8 cellular contexts compared by ENCODE assay signal in genomic region chr15:78750974-78751601, GRCh38.
DNase-seq lines count a peak whose midpoint lies in the region; ATAC-seq and TF ChIP-seq lines count a peak whose summit lies in the region.
"Not testable (repeated sequence)": the region's sequence is repeated elsewhere in the genome, so short reads cannot be mapped to it uniquely, and the experiment has no call there.

No MANE protein-coding gene starts in this region.

- CTCF ChIA-PET in CD4-positive, alpha-beta memory T cell (lab: Charles Lee; ENCODE audit: partially characterized antibody) = interaction anchor here (0.5 to 1.7 kb wide), 4 partner anchors 12 to 132 kb away, joined by 3 to 6 read pairs (median 4); partner anchors contain the start of gene CHRNA3

- peak; percentile 87 to 90 (median 89) for DNase-seq in CD4-positive, alpha-beta memory T cell
- DNase-seq in GM20000 (ENCODE audit: low spot score) (peak; percentile 85), NCI-H774 (lab: John Stamatoyannopoulos, UW) (peak; percentile 78), dedifferentiated amniotic fluid mesenchymal stem cell (ENCODE audit: extremely low spot score) (peak; percentile 63), lower leg skin (ENCODE audit: low spot score in 2 of 2) (peak; percentile 79 to 98)
- peak; percentile 94 for DNase-seq in activated CD4-positive, alpha-beta T cell treated with anti-CD3 and anti-CD28 coated beads, Interleukin-2, amount 50 U/mL, for 48 hours
- DNase-seq in stimulated activated CD4-positive, alpha-beta T cell treated with anti-CD3 and anti-CD28 coated beads, Interleukin-4, amount 100 ng/mL, for 48 hours (ENCODE audit: low read depth in 2 of 2) = peak; percentile 90 to 94

- ATAC-seq in HG03571 (IDR thresholded peaks at IDR 0.05; ENCODE audit: unreplicated experiment) = peak; percentile 95

- H3K27ac ChIP-seq in CD4-positive, alpha-beta memory T cell (ENCODE audit: low read depth, low read length) = not testable (repeated sequence)

- H3K27ac Mint-ChIP-seq in CD4-positive, alpha-beta memory T cell = peak overlapping the region in 1 of 7 donors; percentile 57

- POLR2A ChIA-PET in CD4-positive, alpha-beta memory T cell (lab: Charles Lee; ENCODE audit: partially characterized antibody) = not testable (repeated sequence)

- TF ChIP-seq CTCF in GM20000 (IDR thresholded peaks at IDR 0.05; ENCODE audit: extremely low read depth, missing control alignments) = peak; percentile 59
- TF ChIP-seq CTCF in lower leg skin (IDR thresholded peaks at IDR 0.05) = not testable (repeated sequence)

- not testable (repeated sequence) for H3K4me3 ChIP-seq in CD4-positive, alpha-beta memory T cell (ENCODE audit: low read length in 2 of 2); lower leg skin (ENCODE audit: low read depth, poor library complexity, severe bottlenecking)

- H3K36me3 Mint-ChIP-seq in CD4-positive, alpha-beta memory T cell = not testable (repeated sequence)

- H3K4me1 Mint-ChIP-seq in CD4-positive, alpha-beta memory T cell = not testable (repeated sequence)

- TF ChIP-seq POLR2A in lower leg skin (IDR thresholded peaks at IDR 0.05) = not testable (repeated sequence)

- not testable (repeated sequence) for H3K9me3 ChIP-seq in CD4-positive, alpha-beta memory T cell (ENCODE audit: control insufficient read depth in 1 of 2, low read length in 2 of 2)

- H3K4me1 ChIP-seq in CD4-positive, alpha-beta memory T cell (ENCODE audit: insufficient read depth, low read length) = not testable (repeated sequence)

- intact Hi-C loops in CD4-positive, alpha-beta memory T cell (cut with micrococcal nuclease) = loop anchor here (10.0 kb wide), 3 partner anchors 64 to 434 kb away; partner anchors contain the start of genes ADAMTS7 and MORF4L1
- intact Hi-C loops in lower leg skin (cut with DNase I; ENCODE audit: low total_unique reads) = not testable (repeated sequence)

- not testable (repeated sequence) for H3K27me3 Mint-ChIP-seq in CD4-positive, alpha-beta memory T cell

- WGBS in lower leg skin, 2 donors = 3 to 11% methylated on average over 18 to 21 of the region's 28 CpGs

- H3K36me3 ChIP-seq in CD4-positive, alpha-beta memory T cell (ENCODE audit: insufficient read depth, low read length) = not testable (repeated sequence)

- H3K27me3 ChIP-seq in CD4-positive, alpha-beta memory T cell (ENCODE audit: insufficient read depth, low read length) = not testable (repeated sequence)

- peak overlapping the region in 6 of 8 donors; percentile 36 to 73 (median 51) for H3K4me3 Mint-ChIP-seq in CD4-positive, alpha-beta memory T cell

- not testable (repeated sequence) for H3K9me3 Mint-ChIP-seq in CD4-positive, alpha-beta memory T cell
